ENCODE assay signal across 9 cellular contexts in genomic region chr19:19514881-19515763, GRCh38. TPM values are rescaled to one million over a fixed set of nuclear protein-coding genes. Genes with fewer than 3 reads are reported as not detected.
DNase-seq lines count a peak whose midpoint lies in the region; ATAC-seq, FAIRE-seq and TF ChIP-seq lines count a peak whose summit lies in the region.
"Had no signal": no experiment of that assay in that cellular context is flagged by ENCODE, and none has a peak within 500 bp of the region (broad histone marks: within the 10 kb centered on the region; RNA-seq: fewer than 3 reads in every experiment).

Gene TSSK6 (minus strand): TSS chr19:19515548. CDS start chr19:19515427, 121 bp downstream.

- intact Hi-C loops in activated CD4-positive, alpha-beta T cell treated with anti-CD3 and anti-CD28 coated beads for 36 hours (cut with DNase I, micrococcal nuclease): no loop called here
- intact Hi-C loops in left colon (cut with DNase I, micrococcal nuclease): no loop called here
- intact Hi-C loops in thyroid gland (cut with DNase I): no loop called here

- WGBS in thyroid gland, 2 donors: 79 to 82% methylated on average over 29 to 57 of the region's 78 CpGs

- TF ChIP-seq CTCF in astrocyte (IDR thresholded peaks at IDR 0.05; ENCODE audit: insufficient read depth, low read depth, low read length) (no peak), thyroid gland (IDR thresholded peaks at IDR 0.05) (no peak)

- H3K9ac ChIP-seq in astrocyte (ENCODE audit: low read length): peak within 1 kb of the TSS; percentile 86

- peak within 1 kb of the TSS; percentile 83 for H3K4me3 Mint-ChIP-seq in activated CD4-positive, alpha-beta T cell treated with anti-CD3 and anti-CD28 coated beads for 36 hours
- H3K4me3 Mint-ChIP-seq in astrocyte (ENCODE audit: unreplicated experiment): peak within 1 kb of the TSS; percentile 93

- no peak for ATAC-seq in activated CD4-positive, alpha-beta T cell treated with anti-CD3 and anti-CD28 coated beads for 36 hours
- ATAC-seq in left colon (peak; percentile 27), HG02870 (IDR thresholded peaks at IDR 0.05; ENCODE audit: unreplicated experiment) (no peak)

- H3K4me1 ChIP-seq in astrocyte (ENCODE audit: insufficient read depth, low read length): peaks cover 5% of the 10 kb centered on the region
- peaks cover 15 to 25% of the 10 kb centered on the region in 2 donors for H3K4me1 ChIP-seq in thyroid gland

- peak within 1 kb of the TSS; percentile 57 for H3K27ac ChIP-seq in astrocyte (ENCODE audit: low read depth, low read length)
- peak within 1 kb of the TSS; percentile 44 to 79 (median 68) for H3K27ac ChIP-seq in thyroid gland

- H3K4me2 ChIP-seq in astrocyte (ENCODE audit: low read length): peak within 1 kb of the TSS; percentile 93

- H3K9me3 Mint-ChIP-seq in activated CD4-positive, alpha-beta T cell treated with anti-CD3 and anti-CD28 coated beads for 36 hours (ENCODE audit: low read depth): no peaks in the 10 kb centered on the region
- H3K9me3 Mint-ChIP-seq in astrocyte (ENCODE audit: unreplicated experiment): peaks cover 3% of the 10 kb centered on the region

- DNase-seq in activated CD4-positive, alpha-beta T cell treated with anti-CD3 and anti-CD28 coated beads for 36 hours: no peak
- DNase-seq in activated CD4-positive, alpha-beta T cell treated with anti-CD3 and anti-CD28 coated beads for 48 hours: no peak
- DNase-seq in astrocyte (ENCODE audit: low read depth): no peak
- DNase-seq in left colon: peak in 1 of 2 donors; percentile 34
- no peak for DNase-seq in thyroid gland
- no peak for DNase-seq in NCI-H2081 (lab: John Stamatoyannopoulos, UW)
- no peak for DNase-seq in COR-L47 (lab: John Stamatoyannopoulos, UW)

- POLR2A ChIA-PET in activated CD4-positive, alpha-beta T cell treated with anti-CD3 and anti-CD28 coated beads for 36 hours (lab: Charles Lee): interaction anchor here (1.0 to 1.7 kb wide), 3 partner anchors 13 to 27 kb away, joined by 3 to 7 read pairs (median 4); partner anchors contain the start of gene YJEFN3

- H3K27me3 Mint-ChIP-seq in activated CD4-positive, alpha-beta T cell treated with anti-CD3 and anti-CD28 coated beads for 36 hours: no peaks in the 10 kb centered on the region
- H3K27me3 Mint-ChIP-seq in astrocyte (ENCODE audit: low read depth, unreplicated experiment): no peaks in the 10 kb centered on the region

- H3K79me2 ChIP-seq in astrocyte (ENCODE audit: insufficient read depth, low read length): peaks cover 35% of the 10 kb centered on the region

- peaks cover 13% of the 10 kb centered on the region for H3K36me3 Mint-ChIP-seq in activated CD4-positive, alpha-beta T cell treated with anti-CD3 and anti-CD28 coated beads for 36 hours (ENCODE audit: low read depth)
- H3K36me3 Mint-ChIP-seq in astrocyte (ENCODE audit: low read depth, unreplicated experiment): peaks cover 10% of the 10 kb centered on the region

- H3K27ac Mint-ChIP-seq in activated CD4-positive, alpha-beta T cell treated with anti-CD3 and anti-CD28 coated beads for 36 hours: peak within 1 kb of the TSS; percentile 92
- H3K27ac Mint-ChIP-seq in astrocyte (ENCODE audit: unreplicated experiment): peak within 1 kb of the TSS; percentile 87

- H3K9me3 ChIP-seq in astrocyte (ENCODE audit: insufficient read depth, low read depth, low read length) (peaks cover 11% of the 10 kb centered on the region), thyroid gland (no peaks in the 10 kb centered on the region)

- CTCF ChIA-PET in activated CD4-positive, alpha-beta T cell treated with anti-CD3 and anti-CD28 coated beads for 36 hours (lab: Charles Lee): interaction anchor here (0.6 to 2.2 kb wide), 6 partner anchors 17 to 365 kb away, joined by 3 to 7 read pairs (median 4); no protein-coding TSS in a partner anchor

- peaks cover 3% of the 10 kb centered on the region for H3K36me3 ChIP-seq in astrocyte (ENCODE audit: insufficient read depth, low read length)
- no peaks in the 10 kb centered on the region for H3K36me3 ChIP-seq in thyroid gland

- FAIRE-seq in astrocyte (lab: Jason Lieb, UNC): no peak
- FAIRE-seq: colon had no signal

- H3K27me3 ChIP-seq in astrocyte (ENCODE audit: insufficient read depth, low read length) (no peaks in the 10 kb centered on the region), thyroid gland (no peaks in the 10 kb centered on the region)

- no peak for TF ChIP-seq POLR2A in thyroid gland (IDR thresholded peaks at IDR 0.05)

- H3K4me1 Mint-ChIP-seq in activated CD4-positive, alpha-beta T cell treated with anti-CD3 and anti-CD28 coated beads for 36 hours: peaks cover 20% of the 10 kb centered on the region
- no peaks in the 10 kb centered on the region for H3K4me1 Mint-ChIP-seq in astrocyte (ENCODE audit: low read depth, unreplicated experiment)

- H2AFZ ChIP-seq in astrocyte (ENCODE audit: low read depth, low read length): peak within 1 kb of the TSS; percentile 96

- H3K4me3 ChIP-seq in astrocyte (ENCODE audit: insufficient read depth, low read depth, low read length): peak within 1 kb of the TSS; percentile 95
- peak within 1 kb of the TSS; percentile 39 to 65 (median 46) for H3K4me3 ChIP-seq in thyroid gland (replicated peaks in 1 of 3)

- peaks cover 9% of the 10 kb centered on the region for H4K20me1 ChIP-seq in astrocyte (ENCODE audit: insufficient read depth, low read length)

RNA-seq across cellular contexts. Expression of gene TSSK6, which starts in this region (rescaled TPM):
- total RNA-seq in activated CD4-positive, alpha-beta T cell treated with anti-CD3 and anti-CD28 coated beads for 36 hours: 1 to 10 TPM; 3.8 to 4.4 TPM
- 1.8 TPM in 2 replicates for total RNA-seq in astrocyte
- total RNA-seq in left colon: 1 to 10 TPM; 1.6 to 2.8 TPM
- 1 to 10 TPM; 1.8 to 7.7 (median 3.8) TPM for total RNA-seq in thyroid gland
